ENCODE assay signal across 8 cellular contexts in genomic region chr2:156319811-156320490, GRCh38. TPM values are rescaled to one million over a fixed set of nuclear protein-coding genes. Genes with fewer than 3 reads are reported as not detected.
DNase-seq lines count a peak whose midpoint lies in the region; ATAC-seq and TF ChIP-seq lines count a peak whose summit lies in the region.

No MANE protein-coding gene starts in this region.

- TF ChIP-seq CTCF in AG09309 (IDR thresholded peaks at IDR 0.05; ENCODE audit: control insufficient read depth, insufficient read depth, low read depth, low read length, missing control alignments) (peak; percentile 6), Peyer's patch (IDR thresholded peaks at IDR 0.05) (peak in 3 of 6 experiments; percentile 46 to 56 (median 54)), fibroblast of pulmonary artery (IDR thresholded peaks at IDR 0.05; ENCODE audit: low read length, missing control alignments) (peak; percentile 17), nephron (IDR thresholded peaks at IDR 0.05; ENCODE audit: unreplicated experiment in 3 of 3) (no peak)

- peaks cover 15% of the 10 kb centered on the region for H3K4me1 Mint-ChIP-seq in nephron

- peak overlapping the region; percentile 39 to 81 (median 51) for H3K27ac ChIP-seq in Peyer's patch

- peaks cover 0 to 5% of the 10 kb centered on the region in 2 donors for H3K27me3 ChIP-seq in Peyer's patch

- no peak for DNase-seq in AG09309 (ENCODE audit: low read depth)
- peak in 2 of 3 donors; percentile 77 to 88 for DNase-seq in Peyer's patch
- peak; percentile 33 for DNase-seq in fibroblast of pulmonary artery (ENCODE audit: low read depth)
- no peak for DNase-seq in NCI-H510A treated with DMSO at 0.1 percent for 48 hours (lab: John Stamatoyannopoulos, UW)
- DNase-seq in NCI-H2081 (lab: John Stamatoyannopoulos, UW), result no peak

- peak overlapping the region; percentile 53 to 75 (median 74) for H3K4me3 Mint-ChIP-seq in nephron

- ATAC-seq in HG03135 (IDR thresholded peaks at IDR 0.05; ENCODE audit: unreplicated experiment) (no peak), GM19328 (IDR thresholded peaks at IDR 0.05; ENCODE audit: unreplicated experiment) (no peak)

- peaks cover 91% of the 10 kb centered on the region for H3K27me3 Mint-ChIP-seq in nephron (ENCODE audit: low read depth)

- peaks cover 3% of the 10 kb centered on the region for H3K36me3 Mint-ChIP-seq in nephron (ENCODE audit: low read depth)

- no peaks in the 10 kb centered on the region for H3K36me3 ChIP-seq in Peyer's patch

- H3K4me3 ChIP-seq in AG09309 (ENCODE audit: control insufficient read depth, low read depth, low read length) (peak overlapping the region; percentile 39), Peyer's patch (peak overlapping the region; percentile 18 to 62 (median 36)), fibroblast of pulmonary artery (replicated peaks; ENCODE audit: low read depth, low read length) (peak overlapping the region; percentile 42)

- peaks cover 3% of the 10 kb centered on the region for H3K9me3 Mint-ChIP-seq in nephron

- no peak for TF ChIP-seq POLR2A in Peyer's patch (IDR thresholded peaks at IDR 0.05)

- no peaks in the 10 kb centered on the region for H3K9me3 ChIP-seq in Peyer's patch

- no peak overlapping the region for H3K27ac Mint-ChIP-seq in nephron

- H3K4me1 ChIP-seq in Peyer's patch, result peaks cover 0 to 32% (median 11%) of the 10 kb centered on the region in 4 donors

RNA-seq across cellular contexts. Expression of gene NR4A2, which starts 12.6 kb away (rescaled TPM):
- total RNA-seq in Peyer's patch, result 1 to 10 TPM; 1.9 to 5.0 (median 2.5) TPM

Comparison
In these comparisons a context has a peak if more than half of its experiments do, and no peak if none do; other contexts are left out.
1. DNase-seq: peak in Peyer's patch (2 of 3) and fibroblast of pulmonary artery (single experiment); none in AG09309 (single experiment), NCI-H510A treated with DMSO at 0.1 percent for 48 hours (single experiment) and NCI-H2081 (0 of 2).
2. CTCF ChIP-seq: peak in AG09309 (single experiment) and fibroblast of pulmonary artery (single experiment); none in nephron (0 of 3).
3. Peak in every context shown above with its lines, with median percentiles within 50 percentile points of each other: H3K4me3 ChIP-seq.